ENCODE assay signal across 13 cellular contexts in the genomic region with DNA sequence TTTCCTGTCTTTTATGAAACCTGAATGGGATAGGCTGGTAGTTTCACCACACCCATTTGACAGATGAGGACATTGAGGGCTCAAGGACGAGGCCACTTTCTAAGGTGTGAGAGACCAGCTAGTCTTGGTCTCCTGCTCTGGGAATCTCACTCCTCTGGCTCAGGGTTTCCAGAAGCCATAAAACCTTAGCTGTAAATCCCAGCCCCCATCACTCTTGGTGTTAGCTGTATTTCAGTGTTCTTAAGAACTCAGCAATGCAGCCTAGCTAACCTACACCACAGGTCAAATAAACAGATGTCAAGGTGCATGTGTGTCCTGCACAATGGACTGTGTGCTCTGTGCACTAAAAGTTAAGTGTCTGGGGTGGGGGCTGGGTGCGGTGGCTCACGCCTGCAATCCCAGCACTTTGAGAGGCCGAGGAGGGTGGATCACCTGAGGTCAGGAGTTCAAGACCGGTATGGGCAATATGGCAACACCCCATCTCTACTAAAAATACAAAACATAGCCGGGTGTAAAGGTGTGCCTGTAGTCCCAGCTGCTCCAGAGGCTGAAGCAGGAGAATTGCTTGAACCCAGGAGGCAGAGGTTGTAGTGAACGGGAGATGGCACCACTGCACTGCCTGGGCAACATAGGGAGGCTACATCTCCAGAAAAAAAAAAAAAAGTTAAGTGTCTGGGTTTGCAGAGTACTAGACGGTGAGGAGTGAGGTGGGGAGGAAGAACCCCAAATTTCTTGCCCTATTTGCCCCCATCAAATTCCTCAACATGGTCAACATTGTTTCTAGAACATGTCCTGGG. TPM values are rescaled to one million over a fixed set of nuclear protein-coding genes. Genes with fewer than 3 reads are reported as not detected.
DNase-seq lines count a peak whose midpoint lies in the region; ATAC-seq and TF ChIP-seq lines count a peak whose summit lies in the region.
"Had no signal": no experiment of that assay in that cellular context is flagged by ENCODE, and none has a peak within 500 bp of the region (broad histone marks: within the 10 kb centered on the region; RNA-seq: fewer than 3 reads in every experiment).

No MANE protein-coding gene starts in this region.

- peaks cover 19% of the 10 kb centered on the region for H3K4me1 Mint-ChIP-seq in nephron progenitor cell
- no peaks in the 10 kb centered on the region for H3K4me1 Mint-ChIP-seq in natural killer cell treated with Interleukin-12 subunit alpha and Interleukin-12 subunit beta and Interleukin-15 and Interleukin-18, amount 100 ng/mL, for 72 hours (ENCODE audit: low read depth in 2 of 2)

- peak overlapping the region; percentile 70 for H3K4me3 Mint-ChIP-seq in nephron progenitor cell
- H3K4me3 Mint-ChIP-seq in natural killer cell treated with Interleukin-12 subunit alpha and Interleukin-12 subunit beta and Interleukin-15 and Interleukin-18, amount 100 ng/mL, for 72 hours: no peak overlapping the region

- H3K36me3 ChIP-seq in adrenal gland (replicated peaks in 1 of 2): no peaks in the 10 kb centered on the region
- H3K36me3 ChIP-seq: tibial nerve had no signal

- peaks cover 86% of the 10 kb centered on the region for H3K27me3 Mint-ChIP-seq in nephron progenitor cell (ENCODE audit: low read depth, poor library complexity)
- H3K27me3 Mint-ChIP-seq in natural killer cell treated with Interleukin-12 subunit alpha and Interleukin-12 subunit beta and Interleukin-15 and Interleukin-18, amount 100 ng/mL, for 72 hours: peaks cover 30 to 31% of the 10 kb centered on the region in 2 donors

- H3K27me3 ChIP-seq in adrenal gland: peaks cover 14% of the 10 kb centered on the region

- H3K27ac Mint-ChIP-seq in nephron progenitor cell: no peak overlapping the region
- H3K27ac Mint-ChIP-seq in natural killer cell treated with Interleukin-12 subunit alpha and Interleukin-12 subunit beta and Interleukin-15 and Interleukin-18, amount 100 ng/mL, for 72 hours: no peak overlapping the region

- H3K36me3 Mint-ChIP-seq in nephron progenitor cell (ENCODE audit: low read depth): peaks cover 9% of the 10 kb centered on the region
- H3K36me3 Mint-ChIP-seq in natural killer cell treated with Interleukin-12 subunit alpha and Interleukin-12 subunit beta and Interleukin-15 and Interleukin-18, amount 100 ng/mL, for 72 hours: peaks cover 16% of the 10 kb centered on the region

- ATAC-seq in natural killer cell treated with Interleukin-12 subunit alpha and Interleukin-12 subunit beta and Interleukin-15 and Interleukin-18, amount 100 ng/mL, for 72 hours: no peak
- ATAC-seq in HG02852 (IDR thresholded peaks at IDR 0.05; ENCODE audit: unreplicated experiment): no peak

- TF ChIP-seq CTCF in epithelial cell of esophagus (IDR thresholded peaks at IDR 0.05; ENCODE audit: insufficient read depth, low read depth, low read length, missing control alignments): peak; percentile 59
- no peak for TF ChIP-seq CTCF in nephron progenitor cell (IDR thresholded peaks at IDR 0.05)
- TF ChIP-seq CTCF in adrenal gland (IDR thresholded peaks at IDR 0.05): no peak

- WGBS in adrenal gland, 4 donors: 51 to 63% (median 61%) methylated on average over 8 of the region's 8 CpGs

- no peaks in the 10 kb centered on the region for H3K9me3 ChIP-seq in adrenal gland (replicated peaks in 1 of 3)

- DNase-seq in DMS114 treated with DMSO at 0.1 percent for 48 hours (lab: John Stamatoyannopoulos, UW; ENCODE audit: unreplicated experiment) (peak; percentile 29), NCI-H2171 treated with DMSO at 0.1 percent for 48 hours (lab: John Stamatoyannopoulos, UW) (peak; percentile 64), epithelial cell of esophagus (ENCODE audit: low read depth) (peak; percentile 66), nephron progenitor cell (no peak), adrenal gland (no peak), NCI-H446 (lab: John Stamatoyannopoulos, UW) (no peak)
- no peak for DNase-seq in natural killer cell treated with Interleukin-12 subunit alpha and Interleukin-12 subunit beta and Interleukin-15 and Interleukin-18, amount 100 ng/mL, for 72 hours (ENCODE audit: low spot score)
- DNase-seq: activated CD8-positive, alpha-beta memory T cell treated with anti-CD3 and anti-CD28 coated beads, Interleukin-2, amount 50 U/mL, for 48 hours; NCI-H2029 treated with DMSO at 0.1 percent for 48 hours; stimulated activated CD4-positive, alpha-beta T cell treated with anti-CD3 and anti-CD28 coated beads, Interleukin-2, amount 100 ng/mL, for 24 hours had no signal

- H3K4me3 ChIP-seq in epithelial cell of esophagus (ENCODE audit: low read length): no peak overlapping the region
- H3K4me3 ChIP-seq in adrenal gland: no peak overlapping the region

- peaks cover 28% of the 10 kb centered on the region for H3K9me3 Mint-ChIP-seq in nephron progenitor cell
- no peaks in the 10 kb centered on the region for H3K9me3 Mint-ChIP-seq in natural killer cell treated with Interleukin-12 subunit alpha and Interleukin-12 subunit beta and Interleukin-15 and Interleukin-18, amount 100 ng/mL, for 72 hours

- H3K4me1 ChIP-seq in adrenal gland (replicated peaks in 1 of 2): peaks cover 4 to 7% of the 10 kb centered on the region in 2 donors

- TF ChIP-seq POLR2A in adrenal gland (IDR thresholded peaks at IDR 0.05): no peak

- H3K27ac ChIP-seq in adrenal gland: no peak overlapping the region
- H3K27ac ChIP-seq: tibial nerve had no signal

- intact Hi-C loops in adrenal gland (cut with DNase I): no loop called here

RNA-seq across cellular contexts. Expression of gene EPO, which starts 0.5 kb away (rescaled TPM):
- total RNA-seq in natural killer cell treated with Interleukin-12 subunit alpha and Interleukin-12 subunit beta and Interleukin-15 and Interleukin-18, amount 100 ng/mL, for 72 hours: not detected
- total RNA-seq in adrenal gland: not detected
- under 1 TPM in 1 of 3 donors, not detected in 2; 0.10 TPM for polyA plus RNA-seq in adrenal gland
- total RNA-seq: dermis microvascular lymphatic vessel endothelial cell had no signal

RNA-seq across cellular contexts. Expression of gene ZAN, which starts 13.7 kb away (rescaled TPM):
- total RNA-seq in natural killer cell treated with Interleukin-12 subunit alpha and Interleukin-12 subunit beta and Interleukin-15 and Interleukin-18, amount 100 ng/mL, for 72 hours: not detected
- total RNA-seq in adrenal gland: not detected
- not detected for polyA plus RNA-seq in adrenal gland
- total RNA-seq: dermis microvascular lymphatic vessel endothelial cell, tibial nerve had no signal

RNA-seq across cellular contexts. Expression of gene POP7, which starts 13.8 kb away (rescaled TPM):
- total RNA-seq in natural killer cell treated with Interleukin-12 subunit alpha and Interleukin-12 subunit beta and Interleukin-15 and Interleukin-18, amount 100 ng/mL, for 72 hours: 10 to 100 TPM; 46.6 to 64.9 TPM
- 10 to 100 TPM in 7 of 8 donors, 1 to 10 TPM in 1; 8.7 to 60.9 (median 34.2) TPM for total RNA-seq in adrenal gland
- polyA plus RNA-seq in adrenal gland: 10 to 100 TPM; 24.8 to 48.5 (median 27.1) TPM

RNA-seq across cellular contexts. Expression of gene GIGYF1, which starts 25.7 kb away (rescaled TPM):
- 10 to 100 TPM; 28.5 to 72.1 TPM for total RNA-seq in natural killer cell treated with Interleukin-12 subunit alpha and Interleukin-12 subunit beta and Interleukin-15 and Interleukin-18, amount 100 ng/mL, for 72 hours
- total RNA-seq in adrenal gland: 10 to 100 TPM; 19.1 to 62.2 (median 25.9) TPM
- 100 to 1,000 TPM in 1 of 3 donors, 10 to 100 TPM in 1, 1 to 10 TPM in 1; 5.4 to 167 (median 49.8) TPM for polyA plus RNA-seq in adrenal gland

RNA-seq across cellular contexts. Expression of gene GNB2, which starts 46.2 kb away (rescaled TPM):
- total RNA-seq in natural killer cell treated with Interleukin-12 subunit alpha and Interleukin-12 subunit beta and Interleukin-15 and Interleukin-18, amount 100 ng/mL, for 72 hours: 100 to 1,000 TPM; 345 to 348 TPM
- 100 to 1,000 TPM; 152 to 365 (median 297) TPM for total RNA-seq in adrenal gland
- 100 to 1,000 TPM; 105 to 139 (median 105) TPM for polyA plus RNA-seq in adrenal gland

Comparison
In these comparisons a context has a peak if more than half of its experiments do, and no peak if none do; other contexts are left out.
1. DNase-seq: peak in DMS114 treated with DMSO at 0.1 percent for 48 hours (single experiment), NCI-H2171 treated with DMSO at 0.1 percent for 48 hours (single experiment) and epithelial cell of esophagus (single experiment); none in nephron progenitor cell (single experiment), natural killer cell treated with Interleukin-12 subunit alpha and Interleukin-12 subunit beta and Interleukin-15 and Interleukin-18, amount 100 ng/mL, for 72 hours (single experiment), adrenal gland (0 of 7) and NCI-H446 (0 of 2).